In genomic region chr7:28311670-28312069, GRCh38 we compare ENCODE assay signal across 1 cellular context.
TF ChIP-seq lines count a peak whose summit lies in the region.

No MANE protein-coding gene starts in this region.

TF ChIP-seq in GM23338, 12 proteins besides CTCF, POLR2A, EP300 and RAD21 (continued from another document):
- TF ChIP-seq REST (IDR thresholded peaks at IDR 0.05; ENCODE audit: unreplicated experiment): no peak
- TF ChIP-seq ZNF462 (CRISPR knock-in tag; IDR thresholded peaks at IDR 0.05): peak; percentile 34; the same call in 1 of the 2 replicates
- TF ChIP-seq ETS1 (IDR thresholded peaks at IDR 0.05): no peak
- TF ChIP-seq STAT1 (IDR thresholded peaks at IDR 0.05; ENCODE audit: unreplicated experiment): no peak
